Comparison of ENCODE assay signal across 8 cellular contexts in the genomic region with DNA sequence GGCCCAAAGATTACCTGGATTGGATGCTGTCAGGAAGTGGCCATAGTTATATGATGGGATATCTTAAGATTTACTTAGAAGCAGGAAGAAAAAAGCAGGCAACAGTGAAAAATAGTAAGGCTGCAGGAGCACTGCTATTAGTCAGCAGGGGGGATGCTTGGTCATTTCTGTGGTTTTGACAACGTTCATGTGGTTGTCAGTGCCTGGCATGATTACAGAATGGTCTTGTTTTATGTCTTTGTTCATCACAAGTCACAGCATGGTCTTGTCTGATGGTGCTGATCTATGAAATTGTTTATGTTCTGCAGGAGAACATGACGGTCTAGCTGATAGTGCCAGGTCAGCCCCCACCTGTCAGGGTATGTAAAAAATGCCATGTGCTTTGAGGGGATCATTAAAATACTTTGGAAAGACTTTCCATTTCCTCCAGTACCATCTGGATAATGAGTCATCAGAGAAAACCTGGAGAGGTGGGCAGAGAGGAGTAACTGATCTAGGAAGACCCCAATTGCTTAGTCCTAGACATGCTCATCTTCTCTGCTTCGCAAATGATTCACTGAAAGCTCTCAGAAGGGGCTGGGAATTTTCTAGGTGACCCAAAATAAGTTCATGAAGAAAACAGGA. TPM values are rescaled to one million over a fixed set of nuclear protein-coding genes. Genes with fewer than 3 reads are reported as not detected.
DNase-seq lines count a peak whose midpoint lies in the region; ATAC-seq and TF ChIP-seq lines count a peak whose summit lies in the region.

No MANE protein-coding gene starts in this region.

- H3K36me3 ChIP-seq in Peyer's patch = no peaks in the 10 kb centered on the region

- no peak for TF ChIP-seq POLR2A in Peyer's patch (IDR thresholded peaks at IDR 0.05)

- H3K4me3 ChIP-seq in Peyer's patch = no peak overlapping the region

- H3K4me3 Mint-ChIP-seq in immature natural killer cell = peak overlapping the region in 2 of 5 donors; percentile 24 to 33

- DNase-seq in GM10266 (ENCODE audit: extremely low spot score) (peak; percentile 20), HCEC 1CT (peak; percentile 82), RWPE1 (ENCODE audit: low spot score) (peak; percentile 1), immature natural killer cell (peak; percentile 34 to 52 (median 45)), Peyer's patch (no peak)
- no peak for DNase-seq in activated effector memory CD4-positive, alpha-beta T cell treated with anti-CD3 and anti-CD28 coated beads, Interleukin-2, amount 50 U/mL, for 16 hours
- DNase-seq in stimulated activated naive CD4-positive, alpha-beta T cell (lab: John Stamatoyannopoulos, UW) = no peak

- POLR2A ChIA-PET in RWPE1 (lab: Yijun Ruan, JAX; ENCODE audit: low non-redundant PET) = no interaction called here

- H3K27ac Mint-ChIP-seq in immature natural killer cell = peak overlapping the region in 5 of 6 donors; percentile 3 to 46 (median 15)

- no peak overlapping the region for H3K27ac ChIP-seq in RWPE1
- no peak overlapping the region for H3K27ac ChIP-seq in Peyer's patch

- TF ChIP-seq CTCF in GM10266 (IDR thresholded peaks at IDR 0.05; ENCODE audit: control insufficient read depth, insufficient read depth, low read depth, missing control alignments) (no peak), RWPE1 (conservative IDR thresholded peaks at IDR 0.05; ENCODE audit: low read depth) (no peak), Peyer's patch (IDR thresholded peaks at IDR 0.05) (no peak)

- CTCF ChIA-PET in RWPE1 (lab: Yijun Ruan, JAX) = no interaction called here

- H3K36me3 Mint-ChIP-seq in immature natural killer cell = peaks cover 0 to 4% (median 3%) of the 10 kb centered on the region in 3 donors

- no peaks in the 10 kb centered on the region for H3K9me3 ChIP-seq in Peyer's patch

- ATAC-seq in HG03196 (IDR thresholded peaks at IDR 0.05; ENCODE audit: unreplicated experiment) = no peak

- no peaks in the 10 kb centered on the region for H3K27me3 Mint-ChIP-seq in immature natural killer cell (ENCODE audit: low read depth in 3 of 3)

- H3K4me1 ChIP-seq in Peyer's patch = no peaks in the 10 kb centered on the region

- H3K27me3 ChIP-seq in Peyer's patch = no peaks in the 10 kb centered on the region

- peaks cover 18 to 32% of the 10 kb centered on the region in 2 donors for H3K4me1 Mint-ChIP-seq in immature natural killer cell

- no peaks in the 10 kb centered on the region for H3K9me3 Mint-ChIP-seq in immature natural killer cell

RNA-seq across cellular contexts. Expression of a gene that starts 48.5 kb away (rescaled TPM):
- 10 to 100 TPM; 45.4 to 59.6 (median 57.0) TPM for polyA plus RNA-seq in immature natural killer cell
- 10 to 100 TPM in 3 of 4 donors, 1 to 10 TPM in 1; 8.3 to 43.6 (median 33.2) TPM for total RNA-seq in Peyer's patch

RNA-seq across cellular contexts. Expression of a gene that starts 49.5 kb away (rescaled TPM):
- polyA plus RNA-seq in immature natural killer cell = 1 to 10 TPM; 1.0 to 4.1 (median 2.5) TPM
- total RNA-seq in Peyer's patch = not detected

Comparison
In these comparisons a context has a peak if more than half of its experiments do, and no peak if none do; other contexts are left out.
1. DNase-seq: peak in GM10266 (single experiment), HCEC 1CT (single experiment), RWPE1 (single experiment) and immature natural killer cell (3 of 3); none in Peyer's patch (0 of 3), activated effector memory CD4-positive, alpha-beta T cell treated with anti-CD3 and anti-CD28 coated beads, Interleukin-2, amount 50 U/mL, for 16 hours (single experiment) and stimulated activated naive CD4-positive, alpha-beta T cell (0 of 6).